In genomic region chr17:21275047-21275578, GRCh38 we compare ENCODE assay signal across 1 cellular context.
A peak's percentile ranks its signal among the peaks of the same experiment; 100 is the strongest.
TF ChIP-seq lines count a peak whose summit lies in the region.

No MANE protein-coding gene starts in this region.

TF ChIP-seq in HEK293, 187 proteins besides CTCF, POLR2A, EP300 and RAD21 (continued from another document):
- no peak for TF ChIP-seq HOXD13 (CRISPR knock-in tag; IDR thresholded peaks at IDR 0.05; ENCODE audit: borderline replicate concordance)
- no peak for TF ChIP-seq ZNF580 (tag by site-specific recombination; IDR thresholded peaks at IDR 0.05)
- no peak for TF ChIP-seq ZNF707 (tag by site-specific recombination; IDR thresholded peaks at IDR 0.05)
- TF ChIP-seq ZNF777 (tag by site-specific recombination; IDR thresholded peaks at IDR 0.05; ENCODE audit: borderline replicate concordance), result 0 out of 2 replicates have a peak, but pooled peaks have one; percentile 21
- peak; percentile 42; the same call in 1 of the 2 replicates for TF ChIP-seq ZNF394 (tag by site-specific recombination; IDR thresholded peaks at IDR 0.05; ENCODE audit: borderline replicate concordance)
- no peak for TF ChIP-seq ZNF311 (tag by site-specific recombination; IDR thresholded peaks at IDR 0.05; ENCODE audit: borderline replicate concordance)
- peak; percentile 33 for TF ChIP-seq GLIS1 (tag by site-specific recombination; IDR thresholded peaks at IDR 0.05)
